In genomic region chr11:892106-892505, GRCh38 we compare ENCODE assay signal across 18 cellular contexts. TPM values are rescaled to one million over a fixed set of nuclear protein-coding genes. Genes with fewer than 3 reads are reported as not detected.
DNase-seq lines count a peak whose midpoint lies in the region; ATAC-seq and TF ChIP-seq lines count a peak whose summit lies in the region.
"Had no signal": no experiment of that assay in that cellular context is flagged by ENCODE, and none has a peak within 500 bp of the region (broad histone marks: within the 10 kb centered on the region; RNA-seq: fewer than 3 reads in every experiment).

No MANE protein-coding gene starts in this region.

- no peak overlapping the region for H3K27ac ChIP-seq in HEK293 (ENCODE audit: extremely low read depth, low read depth, low read length)
- H3K27ac ChIP-seq: ascending aorta, Peyer's patch had no signal

- POLR2A ChIA-PET in HEK293 (lab: Yijun Ruan, JAX), result no interaction called here

- ATAC-seq in HG02610 (IDR thresholded peaks at IDR 0.05; ENCODE audit: unreplicated experiment), result no peak
- ATAC-seq in GM18520 (IDR thresholded peaks at IDR 0.05; ENCODE audit: unreplicated experiment), result no peak
- ATAC-seq: sciatic nerve; stimulated activated naive CD8-positive, alpha-beta T cell treated with anti-CD3 and anti-CD28 coated beads, Interleukin-15, amount 100 ng/mL, for 72 hours had no signal

- no peaks in the 10 kb centered on the region for H3K9me3 ChIP-seq in HEK293 (ENCODE audit: control insufficient read depth, insufficient read depth, low read depth, low read length)
- H3K9me3 ChIP-seq: ascending aorta, HAP-1, Peyer's patch had no signal

- no peak overlapping the region for H3K4me3 ChIP-seq in HEK293 (ENCODE audit: low read depth, low read length)
- H3K4me3 ChIP-seq: ascending aorta, HAP-1, Peyer's patch had no signal

- H3K4me1 ChIP-seq in HEK293 (ENCODE audit: control insufficient read depth, insufficient read depth, low read length), result no peaks in the 10 kb centered on the region
- H3K4me1 ChIP-seq: ascending aorta, HAP-1, Peyer's patch had no signal

- peak; percentile 41; the same call in 1 of the 2 replicates for TF ChIP-seq CTCF in HEK293 (tag by site-specific recombination; IDR thresholded peaks at IDR 0.05)
- no peak for TF ChIP-seq CTCF in GM20000 (IDR thresholded peaks at IDR 0.05; ENCODE audit: extremely low read depth, missing control alignments)

- CTCF ChIA-PET in HEK293 (lab: Yijun Ruan, JAX), result interaction anchor here (0.7 kb wide), 1 partner anchor 8 kb away, joined by 3 read pairs; no protein-coding TSS in a partner anchor

- peak; percentile 83 for DNase-seq in 8988T
- DNase-seq in dermis blood vessel endothelial cell, result peak; percentile 26
- DNase-seq in GM20000 (ENCODE audit: low spot score), result no peak
- DNase-seq: AML-193; effector memory CD4-positive, alpha-beta T cell; kidney glomerular epithelial cell; MM.1S; naive B cell; NCI-H2171; Peyer's patch; stimulated activated CD4-positive, alpha-beta T cell treated with anti-CD3 and anti-CD28 coated beads, Interleukin-4, amount 100 ng/mL, for 4 hours; stimulated activated naive CD8-positive, alpha-beta T cell treated with anti-CD3 and anti-CD28 coated beads, Interleukin-15, amount 100 ng/mL, for 72 hours had no signal

- H3K36me3 ChIP-seq in HEK293 (ENCODE audit: control insufficient read depth in 2 of 2, insufficient read depth in 1 of 2, low read length in 2 of 2), result peaks cover 0 to 52% of the 10 kb centered on the region in 2 experiments; a peak in 1 of 3 replicates
- H3K36me3 ChIP-seq: HAP-1 had no signal

TF ChIP-seq in HEK293, 187 proteins besides CTCF, POLR2A, EP300 and RAD21:
- no peak for TF ChIP-seq OSR2 (tag by site-specific recombination; IDR thresholded peaks at IDR 0.05)
- TF ChIP-seq ZFHX2 (tag by site-specific recombination; conservative IDR thresholded peaks at IDR 0.05), result peak; percentile 42; the same call in 1 of the 2 replicates

RNA-seq across cellular contexts. Expression of gene CHID1, which starts 18.5 kb away (rescaled TPM):
- total RNA-seq in dermis blood vessel endothelial cell, result 38.1 and 56.4 TPM in 2 replicates

RNA-seq across cellular contexts. Expression of gene AP2A2, which starts 33.6 kb away (rescaled TPM):
- total RNA-seq in dermis blood vessel endothelial cell, result 51.1 and 57.9 TPM in 2 replicates

RNA-seq across cellular contexts. Expression of gene TSPAN4, which starts 49.5 kb away (rescaled TPM):
- 167 and 179 TPM in 2 replicates for total RNA-seq in dermis blood vessel endothelial cell

RNA-seq across cellular contexts. Expression of gene POLR2L, which starts 49.8 kb away (rescaled TPM):
- total RNA-seq in dermis blood vessel endothelial cell, result 81.9 and 193 TPM in 2 replicates

RNA-seq across cellular contexts. Expression of gene CD151, which starts 59.4 kb away (rescaled TPM):
- total RNA-seq in dermis blood vessel endothelial cell, result 700 and 712 TPM in 2 replicates
